1 cellular context compared by ENCODE assay signal in genomic region chr17:49525831-49526741, GRCh38.
TF ChIP-seq lines count a peak whose summit lies in the region.

No MANE protein-coding gene starts in this region.

TF ChIP-seq in K562, 482 proteins besides CTCF, POLR2A, EP300 and RAD21:
- TF ChIP-seq ZNF655 (CRISPR knock-in tag; IDR thresholded peaks at IDR 0.05) (no peak), MAFG (tag; conservative IDR thresholded peaks at IDR 0.05) (0 out of 2 replicates have a peak, but pooled peaks have one; percentile 8), ZFP36 (IDR thresholded peaks at IDR 0.05; ENCODE audit: low read depth, low read length, partially characterized antibody) (peak; percentile 87)
